8 cellular contexts compared by ENCODE assay signal in the genomic region with DNA sequence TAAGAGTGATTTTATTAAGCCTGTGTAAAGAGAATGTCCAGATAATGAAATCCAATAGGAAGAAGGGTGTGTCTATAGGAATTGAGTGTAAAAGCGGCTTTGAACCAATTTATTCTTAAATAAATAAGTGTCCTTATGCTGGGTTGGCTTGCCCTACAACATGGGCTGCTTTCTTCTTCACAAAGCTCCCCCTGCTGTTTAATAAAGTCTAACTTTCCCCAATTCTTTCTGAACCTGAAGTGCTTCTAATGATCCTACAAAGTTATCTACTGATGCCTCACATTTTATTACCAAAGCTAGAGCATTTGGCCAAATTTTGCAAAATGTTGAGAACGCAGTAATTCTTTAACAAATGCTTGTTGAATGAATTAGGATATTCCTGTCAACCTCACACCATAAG. TPM values are rescaled to one million over a fixed set of nuclear protein-coding genes. Genes with fewer than 3 reads are reported as not detected.
DNase-seq lines count a peak whose midpoint lies in the region; ATAC-seq and TF ChIP-seq lines count a peak whose summit lies in the region.

No MANE protein-coding gene starts in this region.

- no peak overlapping the region for H3K27ac ChIP-seq in psoas muscle

- H3K4me3 ChIP-seq in fibroblast of pulmonary artery (replicated peaks; ENCODE audit: low read depth, low read length) (no peak overlapping the region), psoas muscle (no peak overlapping the region)

- 49 to 66% (median 51%) methylated on average over 2 of the region's 2 CpGs for WGBS in psoas muscle, 3 donors

- ATAC-seq in psoas muscle = peak; percentile 70 to 92 (median 78)
- ATAC-seq in activated CD8-positive, alpha-beta T cell treated with anti-CD3 and anti-CD28 coated beads, Interleukin-2, amount 10 ng/mL, durations not matched to agents 7 days and 5 days = no peak

- H3K36me3 Mint-ChIP-seq in activated CD8-positive, alpha-beta T cell treated with anti-CD3 and anti-CD28 coated beads, Interleukin-2, amount 10 ng/mL, durations not matched to agents 7 days and 5 days (ENCODE audit: low read depth) = no peaks in the 10 kb centered on the region
- H3K36me3 Mint-ChIP-seq in Calu3 (ENCODE audit: insufficient read depth, unreplicated experiment) = no peaks in the 10 kb centered on the region

- no peak overlapping the region for H3K27ac Mint-ChIP-seq in activated CD8-positive, alpha-beta T cell treated with anti-CD3 and anti-CD28 coated beads, Interleukin-2, amount 10 ng/mL, durations not matched to agents 7 days and 5 days
- H3K27ac Mint-ChIP-seq in Calu3 (ENCODE audit: unreplicated experiment) = no peak overlapping the region

- H3K36me3 ChIP-seq in psoas muscle (ENCODE audit: insufficient read depth in 1 of 2, low read depth in 1 of 2) = no peaks in the 10 kb centered on the region

- no peak overlapping the region for H3K4me3 Mint-ChIP-seq in activated CD8-positive, alpha-beta T cell treated with anti-CD3 and anti-CD28 coated beads, Interleukin-2, amount 10 ng/mL, durations not matched to agents 7 days and 5 days
- H3K4me3 Mint-ChIP-seq in Calu3 (ENCODE audit: low read depth, unreplicated experiment) = no peak overlapping the region

- TF ChIP-seq CTCF in GM13977 (IDR thresholded peaks at IDR 0.05; ENCODE audit: extremely low read depth, insufficient read depth, missing control alignments) (peak; percentile 33), fibroblast of pulmonary artery (IDR thresholded peaks at IDR 0.05; ENCODE audit: low read length, missing control alignments) (peak; percentile 54), psoas muscle (IDR thresholded peaks at IDR 0.05) (peak; percentile 62), Calu3 (IDR thresholded peaks at IDR 0.05; ENCODE audit: unreplicated experiment) (no peak)

- no peaks in the 10 kb centered on the region for H3K4me1 ChIP-seq in psoas muscle

- H3K27me3 Mint-ChIP-seq in activated CD8-positive, alpha-beta T cell treated with anti-CD3 and anti-CD28 coated beads, Interleukin-2, amount 10 ng/mL, durations not matched to agents 7 days and 5 days (ENCODE audit: low read depth) = peaks cover 5% of the 10 kb centered on the region
- H3K27me3 Mint-ChIP-seq in Calu3 (ENCODE audit: unreplicated experiment) = no peaks in the 10 kb centered on the region

- peaks cover 3% of the 10 kb centered on the region for H3K4me1 Mint-ChIP-seq in activated CD8-positive, alpha-beta T cell treated with anti-CD3 and anti-CD28 coated beads, Interleukin-2, amount 10 ng/mL, durations not matched to agents 7 days and 5 days (ENCODE audit: low read depth)
- no peaks in the 10 kb centered on the region for H3K4me1 Mint-ChIP-seq in Calu3 (ENCODE audit: low read depth, unreplicated experiment)

- H3K9me3 Mint-ChIP-seq in activated CD8-positive, alpha-beta T cell treated with anti-CD3 and anti-CD28 coated beads, Interleukin-2, amount 10 ng/mL, durations not matched to agents 7 days and 5 days (ENCODE audit: insufficient read depth) = no peaks in the 10 kb centered on the region
- no peaks in the 10 kb centered on the region for H3K9me3 Mint-ChIP-seq in Calu3 (ENCODE audit: low read depth, unreplicated experiment)

- CTCF ChIA-PET in activated CD8-positive, alpha-beta T cell treated with anti-CD3 and anti-CD28 coated beads, Interleukin-2, amount 10 ng/mL, durations not matched to agents 7 days and 5 days (lab: Charles Lee) = interaction anchor here (0.6 to 2.5 kb wide), 12 partner anchors 12 to 627 kb away, joined by 3 to 13 read pairs (median 3); partner anchors contain the start of genes SIRT5 and TBC1D7
- CTCF ChIA-PET in Calu3 (lab: Charles Lee) = interaction anchor here (1.2 to 1.5 kb wide), 2 partner anchors 36 to 200 kb away, joined by 3 to 6 read pairs; partner anchors contain the start of gene SIRT5

- H3K9me3 ChIP-seq in psoas muscle = no peaks in the 10 kb centered on the region

- in situ Hi-C loops in GM13977 (cut with MboI; ENCODE audit: low pct_unique_long_range_greater_than_20kb, low sequenced_read_pairs, unreplicated experiment) = loop anchor here (25.0 kb wide), 2 partner anchors 351 to 626 kb away; no protein-coding TSS in a partner anchor

- H3K27me3 ChIP-seq in psoas muscle (ENCODE audit: insufficient read depth in 3 of 3, low read length in 2 of 3) = no peaks in the 10 kb centered on the region

- peak; percentile 43 for DNase-seq in 8988T
- DNase-seq in GM13977 (ENCODE audit: low spot score) = peak; percentile 75
- peak; percentile 50 for DNase-seq in RPMI7951 (ENCODE audit: low read depth)
- DNase-seq in fibroblast of pulmonary artery (ENCODE audit: low read depth) = peak; percentile 82
- DNase-seq in psoas muscle = no peak
- no peak for DNase-seq in activated CD8-positive, alpha-beta T cell treated with anti-CD3 and anti-CD28 coated beads, Interleukin-2, amount 10 ng/mL, durations not matched to agents 7 days and 5 days
- no peak for DNase-seq in Calu3
- DNase-seq in posterior vena cava (ENCODE audit: low spot score) = no peak

- BruUV-seq in Calu3 (replicated peaks; lab: Mats Ljungman, UMichigan) = no TSS peak

- intact Hi-C loops in psoas muscle (cut with DNase I) (loop anchor here (2.0 to 5.0 kb wide), 3 partner anchors 126 to 201 kb away; no protein-coding TSS in a partner anchor), Calu3 (cut with micrococcal nuclease; ENCODE audit: unreplicated experiment) (loop anchor here (1.0 kb wide), 1 partner anchor 202 kb away; no protein-coding TSS in a partner anchor), posterior vena cava (cut with DNase I) (loop anchor here in 1 of 2 donors (5.0 kb wide), 1 partner anchor 201 kb away; no protein-coding TSS in a partner anchor)

- POLR2A ChIA-PET in activated CD8-positive, alpha-beta T cell treated with anti-CD3 and anti-CD28 coated beads, Interleukin-2, amount 10 ng/mL, durations not matched to agents 7 days and 5 days (lab: Charles Lee) = no interaction called here

RNA-seq across cellular contexts. Expression of gene SIRT5, which starts 36.3 kb away (rescaled TPM):
- total RNA-seq in RPMI7951 (2014; rRNA removed; shearing (Covaris generic)) = 5.9 and 10.0 TPM in 2 replicates
- 10 to 100 TPM; 19.3 to 29.2 (median 24.4) TPM for total RNA-seq in psoas muscle
- 10 to 100 TPM; 10.1 to 17.6 (median 14.0) TPM for polyA plus RNA-seq in psoas muscle
- 10 to 100 TPM in 1 of 2 experiments, 1 to 10 TPM in 1; 9.2 to 12.1 TPM for total RNA-seq in activated CD8-positive, alpha-beta T cell treated with anti-CD3 and anti-CD28 coated beads, Interleukin-2, amount 10 ng/mL, durations not matched to agents 7 days and 5 days
- total RNA-seq in Calu3 (2022) = 13.5 and 15.1 TPM in 2 replicates
- total RNA-seq in posterior vena cava = 10 to 100 TPM in 1 of 2 donors, 1 to 10 TPM in 1; 8.9 to 11.7 TPM

RNA-seq across cellular contexts. Expression of gene GFOD1, which starts 50.7 kb away (rescaled TPM):
- total RNA-seq in RPMI7951 (2014; rRNA removed; shearing (Covaris generic)) = 1.8 TPM in 2 replicates
- 10 to 100 TPM; 16.7 to 34.2 (median 23.9) TPM for total RNA-seq in psoas muscle
- polyA plus RNA-seq in psoas muscle = 10 to 100 TPM in 1 of 3 donors, 1 to 10 TPM in 2; 5.9 to 12.0 (median 8.3) TPM
- 1 to 10 TPM; 8.0 to 8.7 TPM for total RNA-seq in activated CD8-positive, alpha-beta T cell treated with anti-CD3 and anti-CD28 coated beads, Interleukin-2, amount 10 ng/mL, durations not matched to agents 7 days and 5 days
- total RNA-seq in Calu3 (2022) = 8.7 and 9.5 TPM in 2 replicates
- 10 to 100 TPM; 16.8 to 20.4 TPM for total RNA-seq in posterior vena cava

Comparison
In these comparisons a context has a peak if more than half of its experiments do, and no peak if none do; other contexts are left out.
1. DNase-seq: peak in 8988T (single experiment), GM13977 (single experiment), RPMI7951 (single experiment) and fibroblast of pulmonary artery (single experiment); none in psoas muscle (0 of 2), activated CD8-positive, alpha-beta T cell treated with anti-CD3 and anti-CD28 coated beads, Interleukin-2, amount 10 ng/mL, durations not matched to agents 7 days and 5 days (single experiment), Calu3 (single experiment) and posterior vena cava (single experiment).